11 cellular contexts compared by ENCODE assay signal in genomic region chr3:149702691-149703426, GRCh38. TPM values are rescaled to one million over a fixed set of nuclear protein-coding genes. Genes with fewer than 3 reads are reported as not detected.
DNase-seq lines count a peak whose midpoint lies in the region; ATAC-seq and TF ChIP-seq lines count a peak whose summit lies in the region.
"Had no signal": no experiment of that assay in that cellular context is flagged by ENCODE, and none has a peak within 500 bp of the region (broad histone marks: within the 10 kb centered on the region; RNA-seq: fewer than 3 reads in every experiment).

No MANE protein-coding gene starts in this region.

- DNase-seq in Daoy (ENCODE audit: low read depth) (peak; percentile 76), HS-27A (ENCODE audit: low read depth) (peak; percentile 12), chondrocyte (ENCODE audit: low spot score) (no peak), posterior cingulate gyrus (no peak), kidney glomerular epithelial cell (lab: John Stamatoyannopoulos, UW) (no peak)
- DNase-seq: PC-9 had no signal

- peaks cover 17% of the 10 kb centered on the region for H3K4me1 Mint-ChIP-seq in chondrocyte (ENCODE audit: low read depth)

- no peak for TF ChIP-seq CTCF in chondrocyte (IDR thresholded peaks at IDR 0.05)

- no peaks in the 10 kb centered on the region for H3K4me1 ChIP-seq in muscle layer of duodenum (ENCODE audit: control insufficient read depth in 1 of 2, insufficient read depth in 2 of 2, low read length in 2 of 2)

- peaks cover 14% of the 10 kb centered on the region for H3K9me3 Mint-ChIP-seq in chondrocyte (ENCODE audit: low read depth)

- no peak overlapping the region for H3K4me3 Mint-ChIP-seq in chondrocyte (ENCODE audit: unreplicated experiment)
- H3K4me3 Mint-ChIP-seq: GM23338 had no signal

- intact Hi-C loops in posterior cingulate gyrus (cut with DNase I) = no loop called here

- H3K27ac Mint-ChIP-seq in chondrocyte (ENCODE audit: unreplicated experiment) = peak overlapping the region; percentile 72
- H3K27ac Mint-ChIP-seq: GM23338 had no signal

- no peak overlapping the region for H3K4me3 ChIP-seq in muscle layer of duodenum (ENCODE audit: low read depth in 1 of 2, low read length in 2 of 2)
- H3K4me3 ChIP-seq: GM23338, PC-9 had no signal

- no peaks in the 10 kb centered on the region for H3K27me3 Mint-ChIP-seq in chondrocyte (ENCODE audit: low read depth)

- H3K27me3 ChIP-seq in muscle layer of duodenum (ENCODE audit: low read depth, low read length) = no peaks in the 10 kb centered on the region

- peaks cover 0 to 7% of the 10 kb centered on the region in 2 donors for H3K9me3 ChIP-seq in muscle layer of duodenum (ENCODE audit: control insufficient read depth in 1 of 2, low read length in 2 of 2)

- peak overlapping the region; percentile 16 for H3K27ac ChIP-seq in muscle layer of duodenum (ENCODE audit: low read length)
- H3K27ac ChIP-seq: KMS-11, PC-9 had no signal

- peaks cover 1% of the 10 kb centered on the region for H3K36me3 Mint-ChIP-seq in chondrocyte (ENCODE audit: low read depth)

- H3K36me3 ChIP-seq in muscle layer of duodenum (ENCODE audit: control insufficient read depth in 1 of 2, insufficient read depth in 2 of 2, low read length in 2 of 2) = no peaks in the 10 kb centered on the region

- no peak for ATAC-seq in HG03521 (IDR thresholded peaks at IDR 0.05; ENCODE audit: unreplicated experiment)
- ATAC-seq in HG03159 (IDR thresholded peaks at IDR 0.05; ENCODE audit: unreplicated experiment) = no peak
- ATAC-seq: GM23338 had no signal

RNA-seq across cellular contexts. Expression of gene WWTR1, which starts 45.0 kb away (rescaled TPM):
- 32.8 and 34.3 TPM in 2 replicates for total RNA-seq in Daoy (2014; rRNA removed; shearing (Covaris generic))
- total RNA-seq in chondrocyte = 107 to 121 TPM (median 111 TPM) in 3 replicates

RNA-seq across cellular contexts. Expression of gene COMMD2, which starts 49.4 kb away (rescaled TPM):
- 40.1 and 88.3 TPM in 2 replicates for total RNA-seq in Daoy (2014; rRNA removed; shearing (Covaris generic))
- total RNA-seq in chondrocyte = 52.2 to 61.7 TPM (median 55.9 TPM) in 3 replicates

Comparison
In these comparisons a context has a peak if more than half of its experiments do, and no peak if none do; other contexts are left out.
1. DNase-seq: peak in Daoy (single experiment) and HS-27A (single experiment); none in chondrocyte (single experiment), posterior cingulate gyrus (0 of 10) and kidney glomerular epithelial cell (single experiment).